ENCODE assay signal across 15 cellular contexts in genomic region chr3:26484140-26484539, GRCh38.
A peak's percentile ranks its signal among the peaks of the same experiment; 100 is the strongest.
DNase-seq lines count a peak whose midpoint lies in the region; ATAC-seq, FAIRE-seq and TF ChIP-seq lines count a peak whose summit lies in the region.
"Had no signal": no experiment of that assay in that cellular context is flagged by ENCODE, and none has a peak within 500 bp of the region (broad histone marks: within the 10 kb centered on the region; RNA-seq: fewer than 3 reads in every experiment).

No MANE protein-coding gene starts in this region.

- peaks cover 4% of the 10 kb centered on the region; the same call in 1 of the 2 replicates for H3K9me3 ChIP-seq in SK-N-SH
- H3K9me3 ChIP-seq: SJSA1, thyroid gland had no signal

- no peak overlapping the region for H3K9ac ChIP-seq in SK-N-SH

- no peaks in the 10 kb centered on the region for H3K9me2 ChIP-seq in SK-N-SH

- FAIRE-seq in D721Med (lab: Jason Lieb, UNC) = no peak
- FAIRE-seq: colon had no signal

- H3K4me2 ChIP-seq in SK-N-SH = no peak overlapping the region

- TF ChIP-seq RAD21 in SK-N-SH (IDR thresholded peaks at IDR 0.05; ENCODE audit: low read length) = peak; percentile 51

- H3K4me3 ChIP-seq in SK-N-SH (ENCODE audit: low read depth in 2 of 2, low read length in 1 of 2) (no peak overlapping the region), kidney epithelial cell (ENCODE audit: low read depth, low read length) (no peak overlapping the region)
- H3K4me3 ChIP-seq: SJSA1, thyroid gland had no signal

- no peaks in the 10 kb centered on the region for H3K4me1 ChIP-seq in SK-N-SH (ENCODE audit: control insufficient read depth in 1 of 2, insufficient read depth in 2 of 2, low read depth in 1 of 2, low read length in 1 of 2)
- H3K4me1 ChIP-seq: SJSA1, thyroid gland had no signal

- POLR2A ChIA-PET in SK-N-SH (lab: Yijun Ruan, JAX) = no interaction called here

- H4K20me1 ChIP-seq in SK-N-SH (ENCODE audit: insufficient read depth) = no peaks in the 10 kb centered on the region

- no peak for DNase-seq in D721Med (ENCODE audit: insufficient read length, low spot score)
- peak; percentile 10 for DNase-seq in HuH-7 (ENCODE audit: low spot score)
- DNase-seq in SK-N-SH = peak; percentile 17
- no peak for DNase-seq in kidney epithelial cell (ENCODE audit: low read depth)
- DNase-seq in stimulated activated naive CD8-positive, alpha-beta T cell treated with anti-CD3 and anti-CD28 coated beads, Interleukin-15, Interleukin-2, amounts not matched to agents 100 U/mL and 50 U/mL, for 24 hours = no peak
- no peak for DNase-seq in amygdala (lab: John Stamatoyannopoulos, UW)
- DNase-seq in NCI-H748 (lab: John Stamatoyannopoulos, UW; ENCODE audit: unreplicated experiment) = no peak
- DNase-seq: activated CD4-positive, alpha-beta T cell treated with anti-CD3 and anti-CD28 coated beads, Interleukin-2, amount 50 U/mL, for 4 hours; activated gamma-delta T cell treated with Interleukin-2 at 50 U/mL for 16 hours; CD4-positive, alpha-beta T cell; NCI-H2029; thyroid gland had no signal

- ATAC-seq in stimulated activated naive CD8-positive, alpha-beta T cell treated with anti-CD3 and anti-CD28 coated beads, Interleukin-15, Interleukin-2, amounts not matched to agents 100 U/mL and 50 U/mL, for 24 hours = no peak
- no peak for ATAC-seq in GM19328 (IDR thresholded peaks at IDR 0.05; ENCODE audit: unreplicated experiment)

- CTCF ChIA-PET in SK-N-SH (lab: Yijun Ruan, JAX) = interaction anchor here (1.0 kb wide), 2 partner anchors 9 to 630 kb away, joined by 3 read pairs; no protein-coding TSS in a partner anchor

- H3K36me3 ChIP-seq in SK-N-SH (replicated peaks in 1 of 2; ENCODE audit: control insufficient read depth in 1 of 2, insufficient read depth in 2 of 2, low read length in 1 of 2) (no peaks in the 10 kb centered on the region), kidney epithelial cell (ENCODE audit: control insufficient read depth, insufficient read depth, low read length) (no peaks in the 10 kb centered on the region)
- H3K36me3 ChIP-seq: SJSA1, thyroid gland had no signal

- peak; percentile 1 for TF ChIP-seq CTCF in D721Med (IDR thresholded peaks at IDR 0.05; ENCODE audit: insufficient read depth, missing control alignments)
- no peak for TF ChIP-seq CTCF in SK-N-SH (IDR thresholded peaks at IDR 0.05)
- TF ChIP-seq CTCF in kidney epithelial cell (IDR thresholded peaks at IDR 0.05; ENCODE audit: insufficient read depth, low read length, poor library complexity, severe bottlenecking) = peak; percentile 38

- 44% methylated on average over 4 of the region's 4 CpGs for WGBS in SK-N-SH (ENCODE audit: low lambda C conversion rate)

- H3K27me3 ChIP-seq in SK-N-SH (ENCODE audit: insufficient read depth) (no peaks in the 10 kb centered on the region), kidney epithelial cell (ENCODE audit: control insufficient read depth, insufficient read depth, low read length) (no peaks in the 10 kb centered on the region)
- H3K27me3 ChIP-seq: SJSA1, thyroid gland had no signal

- H3K27ac ChIP-seq in SK-N-SH (ENCODE audit: low read depth in 2 of 2, low read length in 1 of 2) = no peak overlapping the region
- H3K27ac ChIP-seq: SJSA1, thyroid gland had no signal

- no peak overlapping the region for H2AFZ ChIP-seq in SK-N-SH (ENCODE audit: low read depth)

- no peaks in the 10 kb centered on the region for H3F3A ChIP-seq in SK-N-SH (replicated peaks; ENCODE audit: insufficient read depth)

- no peak for TF ChIP-seq EP300 in SK-N-SH (IDR thresholded peaks at IDR 0.05; ENCODE audit: borderline replicate concordance in 1 of 2, low read depth in 1 of 2, low read length in 1 of 2)

- H3K79me2 ChIP-seq in SK-N-SH (ENCODE audit: insufficient read depth) = no peaks in the 10 kb centered on the region

TF ChIP-seq in SK-N-SH, 30 proteins besides CTCF, POLR2A, EP300 and RAD21:
- TF ChIP-seq EZH2phosphoT487 (IDR thresholded peaks at IDR 0.05; ENCODE audit: borderline replicate concordance, low read depth) = no peak
- peak; percentile 31; the same call in 1 of the 2 replicates for TF ChIP-seq SMC3 (IDR thresholded peaks at IDR 0.05; ENCODE audit: low read depth, low read length)
- TF ChIP-seq ZBTB33 (IDR thresholded peaks at IDR 0.05; ENCODE audit: borderline replicate concordance, low read depth) = no peak
- no peak for TF ChIP-seq SIN3A (IDR thresholded peaks at IDR 0.05; ENCODE audit: borderline replicate concordance, low read depth, low read length)

Comparison
In these comparisons a context has a peak if more than half of its experiments do, and no peak if none do; other contexts are left out.
1. DNase-seq: peak in HuH-7 (single experiment) and SK-N-SH (single experiment); none in D721Med (single experiment), kidney epithelial cell (single experiment), stimulated activated naive CD8-positive, alpha-beta T cell treated with anti-CD3 and anti-CD28 coated beads, Interleukin-15, Interleukin-2, amounts not matched to agents 100 U/mL and 50 U/mL, for 24 hours (single experiment), amygdala (0 of 56) and NCI-H748 (single experiment).